18 cellular contexts compared by ENCODE assay signal in the genomic region with DNA sequence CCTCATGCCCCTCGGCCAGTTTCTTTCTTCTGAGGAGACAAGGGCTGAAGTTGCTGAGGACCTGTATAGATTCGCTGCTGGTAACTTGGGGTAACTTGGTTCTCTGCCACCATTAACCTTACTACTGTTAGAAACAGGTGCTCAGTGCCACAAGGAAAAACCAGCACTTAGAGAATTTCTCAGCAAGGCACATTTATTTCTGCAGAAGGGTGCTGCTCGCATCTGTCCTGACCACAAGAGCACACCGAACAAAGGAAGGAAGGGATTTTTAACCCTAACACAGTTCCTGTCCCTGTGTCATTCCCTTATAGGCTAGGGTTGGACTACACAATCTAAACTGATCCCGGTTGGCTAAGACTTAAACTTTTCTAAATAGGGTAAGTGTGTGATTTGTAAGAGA.
"Had no signal": no experiment of that assay in that cellular context is flagged by ENCODE, and none has a peak within 500 bp of the region (broad histone marks: within the 10 kb centered on the region; RNA-seq: fewer than 3 reads in every experiment).

No MANE protein-coding gene starts in this region.

- H3K27ac ChIP-seq: adrenal gland, coronary artery, heart left ventricle, right atrium auricular region, suprapubic skin had no signal

- H3K36me3 ChIP-seq: adrenal gland, heart left ventricle, right atrium auricular region, suprapubic skin had no signal

- H3K4me1 ChIP-seq: adrenal gland, heart left ventricle, right atrium auricular region, suprapubic skin had no signal

- DNase-seq: activated B cell treated with CpG ODN at 0.5 μM for 24 hours; activated CD4-positive, alpha-beta T cell treated with anti-CD3 and anti-CD28 coated beads for 48 hours; activated CD8-positive, alpha-beta T cell treated with anti-CD3 and anti-CD28 coated beads for 36 hours; activated effector memory CD4-positive, alpha-beta T cell treated with Interleukin-2 at 50 U/mL for 16 hours; activated T-cell treated with anti-CD3 and anti-CD28 coated beads, Interleukin-2, amount 50 U/mL, for 4 hours; adrenal gland; caudate nucleus; effector CD4-positive, alpha-beta T cell; foreskin melanocyte; heart left ventricle; immature natural killer cell; small intestine; stimulated activated CD4-positive, alpha-beta T cell treated with anti-CD3 and anti-CD28 coated beads, Interleukin-4, amount 100 ng/mL, for 4 hours; stimulated activated CD8-positive, alpha-beta memory T cell treated with anti-CD3 and anti-CD28 coated beads, Interleukin-4, amount 100 ng/mL, for 48 hours; trophoblast cell had no signal

- H3K4me3 ChIP-seq: adrenal gland, coronary artery, heart left ventricle, right atrium auricular region, suprapubic skin had no signal

- ATAC-seq: activated CD8-positive, alpha-beta T cell treated with anti-CD3 and anti-CD28 coated beads for 36 hours; activated T-cell treated with anti-CD3 and anti-CD28 coated beads, Interleukin-2, amount 50 U/mL, for 4 hours; heart left ventricle had no signal

- H3K27me3 ChIP-seq: adrenal gland, heart left ventricle, right atrium auricular region, suprapubic skin had no signal

- FAIRE-seq: small intestine had no signal
